In the genomic region with DNA sequence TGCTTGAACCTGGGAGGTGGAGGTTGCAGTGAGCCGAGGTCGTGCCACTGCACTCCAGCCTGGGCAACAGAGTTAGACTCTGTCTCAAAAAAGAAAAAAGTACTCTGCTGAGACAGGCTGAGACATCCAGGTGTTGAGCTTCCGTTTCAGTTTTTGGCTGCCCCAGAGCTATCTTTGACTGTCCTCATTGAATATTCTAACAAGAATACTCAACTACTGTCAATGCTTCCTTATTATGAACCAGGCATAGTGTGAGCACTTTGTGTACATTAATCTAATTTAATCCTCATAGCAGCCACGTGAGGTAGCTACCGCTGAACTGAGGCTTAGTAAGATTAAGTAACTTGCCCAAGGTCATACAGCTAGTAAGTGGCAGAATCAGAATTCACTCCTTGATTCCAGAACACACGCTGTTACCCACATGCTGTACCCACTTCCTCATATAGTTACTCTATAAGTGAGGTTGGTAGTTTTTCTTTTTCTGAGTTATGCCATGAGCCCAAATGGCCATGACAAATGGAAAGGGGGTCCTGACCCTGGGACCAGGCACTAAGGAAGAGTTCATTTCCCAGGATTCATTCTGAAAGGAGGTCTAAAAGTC, we compare ENCODE assay signal across 31 cellular contexts. TPM values are rescaled to one million over a fixed set of nuclear protein-coding genes. Genes with fewer than 3 reads are reported as not detected.
DNase-seq lines count a peak whose midpoint lies in the region; ATAC-seq, FAIRE-seq and TF ChIP-seq lines count a peak whose summit lies in the region.
"Had no signal": no experiment of that assay in that cellular context is flagged by ENCODE, and none has a peak within 500 bp of the region (broad histone marks: within the 10 kb centered on the region; RNA-seq: fewer than 3 reads in every experiment).

No MANE protein-coding gene starts in this region.

- no peak for DNase-seq in D721Med (ENCODE audit: insufficient read length, low spot score)
- no peak for DNase-seq in GM19239 (ENCODE audit: insufficient read length, low spot score)
- DNase-seq in activated CD8-positive, alpha-beta memory T cell treated with anti-CD3 and anti-CD28 coated beads for 24 hours, result no peak
- DNase-seq in RWPE1 (ENCODE audit: low spot score), result no peak
- DNase-seq in neural progenitor cell (ENCODE audit: low spot score), result no peak
- no peak for DNase-seq in retina
- DNase-seq: activated CD4-positive, alpha-beta T cell treated with anti-CD3 and anti-CD28 coated beads, Interleukin-2, amount 50 U/mL, for 48 hours; activated T-cell treated with anti-CD3 and anti-CD28 coated beads, Interleukin-2, amount 50 U/mL, for 72 hours; Calu3; dermis blood vessel endothelial cell; DMS79 treated with DMSO at 0.1 percent for 48 hours; endodermal cell; GF-D8; KG1; left lung; mesenchymal stem cell; NCI-H1092; NCI-H1694; NCI-H748 treated with DMSO at 0.1 percent for 48 hours; OCI-M1; stimulated activated CD4-positive, alpha-beta T cell treated with anti-CD3 and anti-CD28 coated beads, Interleukin-2, amount 100 ng/mL, for 48 hours; stimulated activated naive CD8-positive, alpha-beta T cell treated with anti-CD3 and anti-CD28 coated beads, Interleukin-15, amount 100 ng/mL, for 72 hours had no signal

- H3K27ac ChIP-seq in SU-DHL-6 (ENCODE audit: low read depth, low read length), result no peak overlapping the region
- no peak overlapping the region for H3K27ac ChIP-seq in RWPE1
- H3K27ac ChIP-seq in neural progenitor cell, result no peak overlapping the region
- H3K27ac ChIP-seq: A549, left lung, thoracic aorta had no signal

- H3K4me3 ChIP-seq in SU-DHL-6 (ENCODE audit: insufficient read depth, low read length, poor library complexity, severe bottlenecking) (no peak overlapping the region), neural progenitor cell (no peak overlapping the region)
- H3K4me3 ChIP-seq: A549, left lung, thoracic aorta had no signal

- H3K4me2 ChIP-seq in SU-DHL-6 (ENCODE audit: low read depth, low read length, poor library complexity, severe bottlenecking), result peak overlapping the region; percentile 7
- no peak overlapping the region for H3K4me2 ChIP-seq in neural progenitor cell
- H3K4me2 ChIP-seq: A549 had no signal

- no peak overlapping the region for H3K4me3 Mint-ChIP-seq in neural progenitor cell
- H3K4me3 Mint-ChIP-seq: activated T-cell treated with anti-CD3 and anti-CD28 coated beads, Interleukin-2, amount 50 U/mL, for 72 hours; endodermal cell; stimulated activated naive CD8-positive, alpha-beta T cell treated with anti-CD3 and anti-CD28 coated beads, Interleukin-15, amount 100 ng/mL, for 72 hours; T-helper 1 cell treated with Interleukin-12 subunit alpha and Interleukin-12 subunit beta and Interleukin-4 antibody, amounts not matched to agents 30 μg/mL and 1 μg/mL, for 36 hours had no signal

- H3K9me3 ChIP-seq in SU-DHL-6 (ENCODE audit: insufficient read depth, low read length) (no peaks in the 10 kb centered on the region), neural progenitor cell (ENCODE audit: low read depth) (no peaks in the 10 kb centered on the region)
- H3K9me3 ChIP-seq: A549, left lung, thoracic aorta had no signal

- H3K9ac ChIP-seq in SU-DHL-6 (ENCODE audit: low read length) (no peak overlapping the region), neural progenitor cell (no peak overlapping the region)

- H3K79me2 ChIP-seq in SU-DHL-6 (ENCODE audit: insufficient read depth, low read length) (no peaks in the 10 kb centered on the region), neural progenitor cell (ENCODE audit: low read depth) (no peaks in the 10 kb centered on the region)

- TF ChIP-seq CTCF in D721Med (IDR thresholded peaks at IDR 0.05; ENCODE audit: insufficient read depth, missing control alignments) (no peak), SU-DHL-6 (IDR thresholded peaks at IDR 0.05; ENCODE audit: insufficient read depth, low read length, poor library complexity, severe bottlenecking) (no peak), RWPE1 (conservative IDR thresholded peaks at IDR 0.05; ENCODE audit: low read depth) (no peak), neural progenitor cell (IDR thresholded peaks at IDR 0.05) (no peak)

- peak; percentile 60 for ATAC-seq in HG03520 (IDR thresholded peaks at IDR 0.05; ENCODE audit: unreplicated experiment)
- ATAC-seq: A549; activated CD4-positive, CD25-positive, alpha-beta regulatory T cell treated with anti-CD3 and anti-CD28 coated beads, Interleukin-2, amount 50 U/mL, for 24 hours; activated T-cell treated with anti-CD3 and anti-CD28 coated beads, Interleukin-2, amount 50 U/mL, for 72 hours; HCT116; left lung; sciatic nerve; stimulated activated naive CD8-positive, alpha-beta T cell treated with anti-CD3 and anti-CD28 coated beads, Interleukin-15, amount 100 ng/mL, for 72 hours had no signal

- no peaks in the 10 kb centered on the region for H4K20me1 ChIP-seq in SU-DHL-6 (ENCODE audit: low read depth, low read length)
- H4K20me1 ChIP-seq in neural progenitor cell (ENCODE audit: low read depth), result no peaks in the 10 kb centered on the region

- FAIRE-seq in D721Med (lab: Jason Lieb, UNC), result peak; percentile 44
- peak; percentile 18 for FAIRE-seq in GM19239 (lab: Jason Lieb, UNC)
- FAIRE-seq: A549, islet of Langerhans had no signal

- CTCF ChIA-PET in RWPE1 (lab: Yijun Ruan, JAX), result interaction anchor here (0.6 kb wide), 1 partner anchor 208 kb away, joined by 3 read pairs; no protein-coding TSS in a partner anchor

- no peaks in the 10 kb centered on the region for H3K36me3 Mint-ChIP-seq in neural progenitor cell

- H3K27me3 ChIP-seq in SU-DHL-6 (ENCODE audit: low read length) (no peaks in the 10 kb centered on the region), neural progenitor cell (no peaks in the 10 kb centered on the region)
- H3K27me3 ChIP-seq: left lung had no signal

- no peaks in the 10 kb centered on the region for H3K9me2 ChIP-seq in SU-DHL-6 (replicated peaks; ENCODE audit: insufficient read depth, low read length)

- no peaks in the 10 kb centered on the region for H3K27me3 Mint-ChIP-seq in neural progenitor cell (ENCODE audit: insufficient read depth, low read depth)
- H3K27me3 Mint-ChIP-seq: stimulated activated naive CD8-positive, alpha-beta T cell treated with anti-CD3 and anti-CD28 coated beads, Interleukin-15, amount 100 ng/mL, for 72 hours had no signal

- H3K36me3 ChIP-seq in SU-DHL-6 (ENCODE audit: low read length) (no peaks in the 10 kb centered on the region), neural progenitor cell (no peaks in the 10 kb centered on the region)
- H3K36me3 ChIP-seq: left lung, thoracic aorta had no signal

- H3K4me1 ChIP-seq in neural progenitor cell, result no peaks in the 10 kb centered on the region
- H3K4me1 ChIP-seq: A549, left lung had no signal

- H3K4me1 Mint-ChIP-seq in neural progenitor cell, result no peaks in the 10 kb centered on the region
- H3K4me1 Mint-ChIP-seq: stimulated activated naive CD8-positive, alpha-beta T cell treated with anti-CD3 and anti-CD28 coated beads, Interleukin-15, amount 100 ng/mL, for 72 hours had no signal

- H3K9me3 Mint-ChIP-seq in neural progenitor cell, result no peaks in the 10 kb centered on the region
- H3K9me3 Mint-ChIP-seq: activated T-cell treated with anti-CD3 and anti-CD28 coated beads, Interleukin-2, amount 50 U/mL, for 72 hours; endodermal cell; stimulated activated naive CD8-positive, alpha-beta T cell treated with anti-CD3 and anti-CD28 coated beads, Interleukin-15, amount 100 ng/mL, for 72 hours; T-helper 1 cell treated with Interleukin-12 subunit alpha and Interleukin-12 subunit beta and Interleukin-4 antibody, amounts not matched to agents 30 μg/mL and 1 μg/mL, for 36 hours had no signal

- H2AFZ ChIP-seq in SU-DHL-6 (ENCODE audit: low read depth, low read length, severe bottlenecking) (peak overlapping the region; percentile 4), neural progenitor cell (replicated peaks) (no peak overlapping the region)

- H3F3A ChIP-seq in SU-DHL-6 (ENCODE audit: insufficient read depth) (no peaks in the 10 kb centered on the region), neural progenitor cell (ENCODE audit: low read depth) (no peaks in the 10 kb centered on the region)

- no peak overlapping the region for H3K27ac Mint-ChIP-seq in neural progenitor cell
- H3K27ac Mint-ChIP-seq: activated T-cell treated with anti-CD3 and anti-CD28 coated beads, Interleukin-2, amount 50 U/mL, for 72 hours; endodermal cell; stimulated activated naive CD8-positive, alpha-beta T cell treated with anti-CD3 and anti-CD28 coated beads, Interleukin-15, amount 100 ng/mL, for 72 hours; T-helper 1 cell treated with Interleukin-12 subunit alpha and Interleukin-12 subunit beta and Interleukin-4 antibody, amounts not matched to agents 30 μg/mL and 1 μg/mL, for 36 hours had no signal

- POLR2A ChIA-PET in RWPE1 (lab: Yijun Ruan, JAX; ENCODE audit: low non-redundant PET), result no interaction called here

RNA-seq across cellular contexts. Expression of gene ALDH1L2, which starts 11.3 kb away (rescaled TPM):
- 0.13 and 0.68 TPM in 2 replicates for total RNA-seq in neural progenitor cell (ENCODE audit: low replicate concordance)

RNA-seq across cellular contexts. Expression of gene WASHC4, which starts 34.5 kb away (rescaled TPM):
- 53.9 and 81.1 TPM in 2 replicates for total RNA-seq in neural progenitor cell (ENCODE audit: low replicate concordance)
